Comparison of ENCODE assay signal across 31 cellular contexts in the genomic region with DNA sequence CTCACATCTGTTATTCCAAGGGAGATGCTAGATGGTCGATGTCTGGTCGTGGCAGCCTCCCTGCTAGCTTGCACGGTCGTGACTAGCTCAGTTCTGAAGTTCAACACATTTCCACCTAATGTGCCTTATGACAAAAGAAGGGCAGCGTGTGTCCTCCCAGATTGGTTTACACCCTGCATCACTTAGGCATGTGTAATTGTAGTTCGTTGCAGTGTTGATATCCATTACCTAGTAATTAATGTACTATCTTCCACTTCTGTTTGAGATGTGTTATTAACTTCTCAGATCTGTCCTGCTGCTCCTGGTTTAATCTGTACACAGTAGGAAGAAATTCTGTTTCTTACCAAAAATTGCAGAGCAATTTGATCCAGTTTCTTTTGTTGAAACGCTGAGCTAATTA.
DNase-seq lines count a peak whose midpoint lies in the region; ATAC-seq and TF ChIP-seq lines count a peak whose summit lies in the region.
"Had no signal": no experiment of that assay in that cellular context is flagged by ENCODE, and none has a peak within 500 bp of the region (broad histone marks: within the 10 kb centered on the region; RNA-seq: fewer than 3 reads in every experiment).

No MANE protein-coding gene starts in this region.

- TF ChIP-seq CTCF in HEK293 (tag by site-specific recombination; IDR thresholded peaks at IDR 0.05) (no peak), mesothelial cell of epicardium (IDR thresholded peaks at IDR 0.05; ENCODE audit: unreplicated experiment) (no peak)

- CTCF ChIA-PET in HEK293 (lab: Yijun Ruan, JAX): interaction anchor here (0.6 kb wide), 1 partner anchor 580 kb away, joined by 3 read pairs; no protein-coding TSS in a partner anchor

- peak; percentile 96 for DNase-seq in NCI-H146 treated with DMSO at 0.1 percent for 48 hours (lab: John Stamatoyannopoulos, UW; ENCODE audit: unreplicated experiment)
- peak; percentile 97 for DNase-seq in NCI-H748 treated with DMSO at 0.1 percent for 48 hours (lab: John Stamatoyannopoulos, UW)
- DNase-seq in mesothelial cell of epicardium (ENCODE audit: low spot score in 2 of 2, unreplicated experiment in 2 of 2): no peak
- DNase-seq: activated CD4-positive, alpha-beta T cell treated with anti-CD3 and anti-CD28 coated beads for 4 hours; activated CD8-positive, alpha-beta memory T cell treated with anti-CD3 and anti-CD28 coated beads for 24 hours; activated naive CD4-positive, alpha-beta T cell treated with anti-CD3 and anti-CD28 coated beads, Interleukin-2, amount 50 U/mL, for 16 hours; activated T-cell treated with anti-CD3 and anti-CD28 coated beads for 4 hours; body of pancreas; CD8-positive, alpha-beta memory T cell; cerebellar nuclear complex; dermis blood vessel endothelial cell; foreskin melanocyte; H9; IMR-90; kidney glomerular epithelial cell; MV-4-11; natural killer cell; NCI-H2029; psoas muscle; SHP77 treated with DMSO at 0.1 percent for 48 hours; stimulated activated CD4-positive, alpha-beta T cell treated with anti-CD3 and anti-CD28 coated beads, Interleukin-4, amount 100 ng/mL, for 4 hours had no signal

- no peaks in the 10 kb centered on the region for H3K27me3 Mint-ChIP-seq in mesothelial cell of epicardium (ENCODE audit: low read depth)

- peaks cover 19% of the 10 kb centered on the region for H3K4me1 Mint-ChIP-seq in mesothelial cell of epicardium
- H3K4me1 Mint-ChIP-seq: CD8-positive, alpha-beta memory T cell had no signal

- no peaks in the 10 kb centered on the region for H3K9me3 Mint-ChIP-seq in mesothelial cell of epicardium
- H3K9me3 Mint-ChIP-seq: activated T-helper 2 cell treated with anti-CD3 and anti-CD28 coated beads, Interferon-gamma antibody, Interleukin-2, Interleukin-4, amounts not matched to agents 10 μg/mL and 5 μg/mL and 100 μg/mL, durations not matched to agents 14 hours and 24 hours and 36 hours; H9; natural killer cell; T-helper 2 cell treated with Interferon-gamma antibody and Interleukin-4, amounts not matched to agents 5 μg/mL and 100 μg/mL, for 36 hours had no signal

- peaks cover 1% of the 10 kb centered on the region for H3K36me3 Mint-ChIP-seq in mesothelial cell of epicardium
- H3K36me3 Mint-ChIP-seq: CD8-positive, alpha-beta memory T cell; natural killer cell had no signal

- H3K9me3 ChIP-seq in HEK293 (ENCODE audit: control insufficient read depth, insufficient read depth, low read depth, low read length): no peaks in the 10 kb centered on the region
- H3K9me3 ChIP-seq: body of pancreas, esophagus muscularis mucosa, psoas muscle, tibial nerve had no signal

- H3K4me1 ChIP-seq in HEK293 (ENCODE audit: control insufficient read depth, insufficient read depth, low read length): peaks cover 3% of the 10 kb centered on the region; the same call in 1 of the 2 replicates
- H3K4me1 ChIP-seq: body of pancreas had no signal

- no peak overlapping the region for H3K27ac ChIP-seq in HEK293 (ENCODE audit: extremely low read depth, low read depth, low read length)
- H3K27ac ChIP-seq: body of pancreas, esophagus muscularis mucosa, psoas muscle, VCaP had no signal

- H3K36me3 ChIP-seq in HEK293 (ENCODE audit: control insufficient read depth in 2 of 2, insufficient read depth in 1 of 2, low read length in 2 of 2): no peaks in the 10 kb centered on the region
- H3K36me3 ChIP-seq: esophagus muscularis mucosa, tibial nerve had no signal

- H3K4me3 ChIP-seq in HEK293 (ENCODE audit: low read depth, low read length): no peak overlapping the region
- H3K4me3 ChIP-seq: body of pancreas, esophagus muscularis mucosa, lung, psoas muscle, tibial nerve had no signal

- H3K4me3 Mint-ChIP-seq in mesothelial cell of epicardium: no peak overlapping the region
- H3K4me3 Mint-ChIP-seq: CD8-positive, alpha-beta memory T cell; H9; natural killer cell; T-helper 2 cell treated with Interferon-gamma antibody and Interleukin-4, amounts not matched to agents 5 μg/mL and 100 μg/mL, for 36 hours had no signal

- peak overlapping the region; percentile 11 for H3K27ac Mint-ChIP-seq in mesothelial cell of epicardium
- H3K27ac Mint-ChIP-seq: activated T-helper 2 cell treated with anti-CD3 and anti-CD28 coated beads, Interferon-gamma antibody, Interleukin-2, Interleukin-4, amounts not matched to agents 10 μg/mL and 5 μg/mL and 100 μg/mL, durations not matched to agents 14 hours and 24 hours and 36 hours; CD8-positive, alpha-beta memory T cell; natural killer cell; T-helper 2 cell treated with Interferon-gamma antibody and Interleukin-4, amounts not matched to agents 5 μg/mL and 100 μg/mL, for 36 hours had no signal

- no peak for ATAC-seq in HG03095 (IDR thresholded peaks at IDR 0.05; ENCODE audit: unreplicated experiment)
- ATAC-seq in HG03097 (IDR thresholded peaks at IDR 0.05; ENCODE audit: low FRiP score, unreplicated experiment): no peak
- ATAC-seq in HG02763 (IDR thresholded peaks at IDR 0.05; ENCODE audit: unreplicated experiment): no peak
- ATAC-seq: body of pancreas, natural killer cell, psoas muscle had no signal

- POLR2A ChIA-PET in HEK293 (lab: Yijun Ruan, JAX): interaction anchor here (1.0 kb wide), 1 partner anchor 10 kb away, joined by 3 read pairs; no protein-coding TSS in a partner anchor

TF ChIP-seq in HEK293, 187 proteins besides CTCF, POLR2A, EP300 and RAD21:
- TF ChIP-seq, protein P1, sequence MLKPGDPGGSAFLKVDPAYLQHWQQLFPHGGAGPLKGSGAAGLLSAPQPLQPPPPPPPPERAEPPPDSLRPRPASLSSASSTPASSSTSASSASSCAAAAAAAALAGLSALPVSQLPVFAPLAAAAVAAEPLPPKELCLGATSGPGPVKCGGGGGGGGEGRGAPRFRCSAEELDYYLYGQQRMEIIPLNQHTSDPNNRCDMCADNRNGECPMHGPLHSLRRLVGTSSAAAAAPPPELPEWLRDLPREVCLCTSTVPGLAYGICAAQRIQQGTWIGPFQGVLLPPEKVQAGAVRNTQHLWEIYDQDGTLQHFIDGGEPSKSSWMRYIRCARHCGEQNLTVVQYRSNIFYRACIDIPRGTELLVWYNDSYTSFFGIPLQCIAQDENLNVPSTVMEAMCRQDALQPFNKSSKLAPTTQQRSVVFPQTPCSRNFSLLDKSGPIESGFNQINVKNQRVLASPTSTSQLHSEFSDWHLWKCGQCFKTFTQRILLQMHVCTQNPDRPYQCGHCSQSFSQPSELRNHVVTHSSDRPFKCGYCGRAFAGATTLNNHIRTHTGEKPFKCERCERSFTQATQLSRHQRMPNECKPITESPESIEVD (tag by site-specific recombination; IDR thresholded peaks at IDR 0.05): peak; percentile 61
- TF ChIP-seq TRIM28 (IDR thresholded peaks at IDR 0.05; ENCODE audit: borderline replicate concordance, low read length) (0 out of 2 replicates have a peak, but pooled peaks have one; percentile 10), ZIC2 (tag by site-specific recombination; IDR thresholded peaks at IDR 0.05) (no peak), ZNF600 (tag by site-specific recombination; IDR thresholded peaks at IDR 0.05) (0 out of 2 replicates have a peak, but pooled peaks have one; percentile 40), ZNF561 (tag by site-specific recombination; IDR thresholded peaks at IDR 0.05; ENCODE audit: borderline replicate concordance) (no peak), ZBTB17 (tag by site-specific recombination; IDR thresholded peaks at IDR 0.05) (peak; percentile 1), SP7 (tag by site-specific recombination; IDR thresholded peaks at IDR 0.05) (peak; percentile 97), OSR2 (tag by site-specific recombination; IDR thresholded peaks at IDR 0.05) (0 out of 2 replicates have a peak, but pooled peaks have one; percentile 34)

Comparison
In these comparisons a context has a peak if more than half of its experiments do, and no peak if none do; other contexts are left out.
1. DNase-seq: peak in NCI-H146 treated with DMSO at 0.1 percent for 48 hours (single experiment) and NCI-H748 treated with DMSO at 0.1 percent for 48 hours (single experiment); none in mesothelial cell of epicardium (0 of 2).